Comparison of ENCODE assay signal across 1 cellular context in the genomic region with DNA sequence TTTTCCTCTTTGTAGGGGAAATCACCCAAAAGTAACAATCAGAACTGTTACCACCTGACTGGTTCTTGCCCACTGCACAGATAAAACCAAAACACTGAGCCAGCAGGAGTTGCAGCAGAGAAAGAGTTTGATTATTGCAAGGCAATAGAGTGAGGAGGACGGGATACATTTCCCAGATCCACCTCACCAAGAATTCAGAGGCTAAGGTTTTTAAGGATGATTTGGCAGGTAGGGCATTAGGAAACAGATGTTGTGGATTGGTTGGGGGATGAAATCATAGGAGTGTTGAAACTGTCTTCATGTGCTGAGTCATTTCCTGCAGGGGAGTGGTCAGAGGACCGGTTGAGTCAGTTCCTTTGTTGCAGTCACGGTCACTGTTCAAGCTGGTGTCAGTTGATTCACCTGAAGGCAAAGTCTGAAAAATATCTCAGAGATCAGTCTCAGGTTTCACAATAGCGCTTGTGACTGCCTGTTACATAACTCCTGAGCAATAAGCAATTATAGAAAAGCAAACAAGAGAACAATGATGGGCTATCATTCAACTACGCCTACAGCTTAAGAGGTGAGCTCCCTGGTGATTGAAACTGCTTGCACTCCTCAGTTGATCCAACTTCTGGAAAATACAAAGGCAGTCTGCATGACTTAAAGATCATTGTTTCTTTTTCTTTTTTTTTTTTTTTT.
TF ChIP-seq lines count a peak whose summit lies in the region.

No MANE protein-coding gene starts in this region.

TF ChIP-seq in K562, 482 proteins besides CTCF, POLR2A, EP300 and RAD21 (continued from another document and continues in another):
- TF ChIP-seq, protein P1, sequence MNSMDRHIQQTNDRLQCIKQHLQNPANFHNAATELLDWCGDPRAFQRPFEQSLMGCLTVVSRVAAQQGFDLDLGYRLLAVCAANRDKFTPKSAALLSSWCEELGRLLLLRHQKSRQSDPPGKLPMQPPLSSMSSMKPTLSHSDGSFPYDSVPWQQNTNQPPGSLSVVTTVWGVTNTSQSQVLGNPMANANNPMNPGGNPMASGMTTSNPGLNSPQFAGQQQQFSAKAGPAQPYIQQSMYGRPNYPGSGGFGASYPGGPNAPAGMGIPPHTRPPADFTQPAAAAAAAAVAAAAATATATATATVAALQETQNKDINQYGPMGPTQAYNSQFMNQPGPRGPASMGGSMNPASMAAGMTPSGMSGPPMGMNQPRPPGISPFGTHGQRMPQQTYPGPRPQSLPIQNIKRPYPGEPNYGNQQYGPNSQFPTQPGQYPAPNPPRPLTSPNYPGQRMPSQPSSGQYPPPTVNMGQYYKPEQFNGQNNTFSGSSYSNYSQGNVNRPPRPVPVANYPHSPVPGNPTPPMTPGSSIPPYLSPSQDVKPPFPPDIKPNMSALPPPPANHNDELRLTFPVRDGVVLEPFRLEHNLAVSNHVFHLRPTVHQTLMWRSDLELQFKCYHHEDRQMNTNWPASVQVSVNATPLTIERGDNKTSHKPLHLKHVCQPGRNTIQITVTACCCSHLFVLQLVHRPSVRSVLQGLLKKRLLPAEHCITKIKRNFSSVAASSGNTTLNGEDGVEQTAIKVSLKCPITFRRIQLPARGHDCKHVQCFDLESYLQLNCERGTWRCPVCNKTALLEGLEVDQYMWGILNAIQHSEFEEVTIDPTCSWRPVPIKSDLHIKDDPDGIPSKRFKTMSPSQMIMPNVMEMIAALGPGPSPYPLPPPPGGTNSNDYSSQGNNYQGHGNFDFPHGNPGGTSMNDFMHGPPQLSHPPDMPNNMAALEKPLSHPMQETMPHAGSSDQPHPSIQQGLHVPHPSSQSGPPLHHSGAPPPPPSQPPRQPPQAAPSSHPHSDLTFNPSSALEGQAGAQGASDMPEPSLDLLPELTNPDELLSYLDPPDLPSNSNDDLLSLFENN (IDR thresholded peaks at IDR 0.05; ENCODE audit: low read depth in 2 of 2, low read length in 2 of 2): 0 out of 4 replicates have a peak, but pooled peaks of 1 of the 2 experiments have one; percentile 39
- no peak for TF ChIP-seq ZNF830 (CRISPR knock-in tag; IDR thresholded peaks at IDR 0.05)
- TF ChIP-seq ZNF445 (CRISPR knock-in tag; IDR thresholded peaks at IDR 0.05; ENCODE audit: low read depth): no peak
- peak; percentile 79 for TF ChIP-seq HES1 (IDR thresholded peaks at IDR 0.05; ENCODE audit: low read depth)
- no peak for TF ChIP-seq SMARCB1 (IDR thresholded peaks at IDR 0.05; ENCODE audit: insufficient read length, low read depth)
- no peak for TF ChIP-seq SFPQ (IDR thresholded peaks at IDR 0.05; ENCODE audit: low read depth, low read length)
- no peak for TF ChIP-seq SRSF9 (IDR thresholded peaks at IDR 0.05; ENCODE audit: borderline replicate concordance, low read depth, low read length)
- TF ChIP-seq TRIM28 (IDR thresholded peaks at IDR 0.05): peak; percentile 91
- no peak for TF ChIP-seq POLR2G (IDR thresholded peaks at IDR 0.05; ENCODE audit: low read depth, low read length)
- no peak for TF ChIP-seq PHF20 (IDR thresholded peaks at IDR 0.05; ENCODE audit: partially characterized antibody)
- TF ChIP-seq TEAD4 (IDR thresholded peaks at IDR 0.05; ENCODE audit: low read length): peak; percentile 85
- no peak for TF ChIP-seq TEAD4 (CRISPR knock-in tag; IDR thresholded peaks at IDR 0.05; ENCODE audit: borderline replicate concordance)
- no peak for TF ChIP-seq RFX5 (IDR thresholded peaks at IDR 0.05; ENCODE audit: low read depth, low read length)
- TF ChIP-seq ZNF584 (CRISPR knock-in tag; IDR thresholded peaks at IDR 0.05; ENCODE audit: low read depth): peak; percentile 94
- TF ChIP-seq FOS (IDR thresholded peaks at IDR 0.05; ENCODE audit: extremely low read depth, insufficient read length): peak; percentile 67
- TF ChIP-seq ATF6 (CRISPR knock-in tag; IDR thresholded peaks at IDR 0.05): no peak
- TF ChIP-seq IRF1 (CRISPR knock-in tag; IDR thresholded peaks at IDR 0.05; ENCODE audit: borderline replicate concordance): no peak
- no peak for TF ChIP-seq E2F5 (CRISPR knock-in tag; IDR thresholded peaks at IDR 0.05)
- TF ChIP-seq XRCC3 (IDR thresholded peaks at IDR 0.05): no peak
- no peak for TF ChIP-seq NR4A1 (CRISPR knock-in tag; IDR thresholded peaks at IDR 0.05)
- TF ChIP-seq NR4A1 (tag; IDR thresholded peaks at IDR 0.05): no peak
- TF ChIP-seq, protein P2, sequence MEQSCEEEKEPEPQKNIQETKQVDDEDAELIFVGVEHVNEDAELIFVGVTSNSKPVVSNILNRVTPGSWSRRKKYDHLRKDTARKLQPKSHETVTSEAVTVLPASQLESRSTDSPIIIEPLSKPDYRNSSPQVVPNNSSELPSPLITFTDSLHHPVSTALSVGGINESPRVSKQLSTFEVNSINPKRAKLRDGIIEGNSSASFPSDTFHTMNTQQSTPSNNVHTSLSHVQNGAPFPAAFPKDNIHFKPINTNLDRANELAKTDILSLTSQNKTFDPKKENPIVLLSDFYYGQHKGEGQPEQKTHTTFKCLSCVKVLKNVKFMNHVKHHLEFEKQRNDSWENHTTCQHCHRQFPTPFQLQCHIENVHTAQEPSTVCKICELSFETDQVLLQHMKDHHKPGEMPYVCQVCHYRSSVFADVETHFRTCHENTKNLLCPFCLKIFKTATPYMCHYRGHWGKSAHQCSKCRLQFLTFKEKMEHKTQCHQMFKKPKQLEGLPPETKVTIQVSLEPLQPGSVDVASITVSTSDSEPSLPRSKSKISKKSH (CRISPR knock-in tag; IDR thresholded peaks at IDR 0.05): no peak
- TF ChIP-seq SIRT6 (IDR thresholded peaks at IDR 0.05; ENCODE audit: low read depth, low read length): no peak
- TF ChIP-seq ZSCAN29 (IDR thresholded peaks at IDR 0.05): no peak
- no peak; a peak in 1 of 4 replicates for TF ChIP-seq RCOR1 (IDR thresholded peaks at IDR 0.05; ENCODE audit: borderline replicate concordance in 1 of 2, low read depth in 2 of 2, low read length in 2 of 2)
- TF ChIP-seq MYC (IDR thresholded peaks at IDR 0.05; ENCODE audit: low read depth, low read length): no peak
- no peak for TF ChIP-seq MYC (CRISPR knock-in tag; IDR thresholded peaks at IDR 0.05; ENCODE audit: borderline replicate concordance, low read depth)
- TF ChIP-seq MXD1 (CRISPR knock-in tag; IDR thresholded peaks at IDR 0.05; ENCODE audit: borderline replicate concordance, poor library complexity, severe bottlenecking): no peak
- no peak for TF ChIP-seq FOXJ3 (CRISPR knock-in tag; IDR thresholded peaks at IDR 0.05)
- TF ChIP-seq ZNF696 (CRISPR knock-in tag; conservative IDR thresholded peaks at IDR 0.05): no peak
- no peak for TF ChIP-seq ZNF511 (CRISPR knock-in tag; IDR thresholded peaks at IDR 0.05)
- TF ChIP-seq PKNOX1 (IDR thresholded peaks at IDR 0.05): peak; percentile 81
- TF ChIP-seq ZNF668 (CRISPR knock-in tag; IDR thresholded peaks at IDR 0.05): no peak
- no peak for TF ChIP-seq SREBF2 (CRISPR knock-in tag; IDR thresholded peaks at IDR 0.05)
- TF ChIP-seq, protein P3, sequence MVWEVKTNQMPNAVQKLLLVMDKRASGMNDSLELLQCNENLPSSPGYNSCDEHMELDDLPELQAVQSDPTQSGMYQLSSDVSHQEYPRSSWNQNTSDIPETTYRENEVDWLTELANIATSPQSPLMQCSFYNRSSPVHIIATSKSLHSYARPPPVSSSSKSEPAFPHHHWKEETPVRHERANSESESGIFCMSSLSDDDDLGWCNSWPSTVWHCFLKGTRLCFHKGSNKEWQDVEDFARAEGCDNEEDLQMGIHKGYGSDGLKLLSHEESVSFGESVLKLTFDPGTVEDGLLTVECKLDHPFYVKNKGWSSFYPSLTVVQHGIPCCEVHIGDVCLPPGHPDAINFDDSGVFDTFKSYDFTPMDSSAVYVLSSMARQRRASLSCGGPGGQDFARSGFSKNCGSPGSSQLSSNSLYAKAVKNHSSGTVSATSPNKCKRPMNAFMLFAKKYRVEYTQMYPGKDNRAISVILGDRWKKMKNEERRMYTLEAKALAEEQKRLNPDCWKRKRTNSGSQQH (CRISPR knock-in tag; IDR thresholded peaks at IDR 0.05): 0 out of 2 replicates have a peak, but pooled peaks have one; percentile 70
- no peak for TF ChIP-seq HNRNPUL1 (IDR thresholded peaks at IDR 0.05; ENCODE audit: low read length)
- TF ChIP-seq CBFB (CRISPR knock-in tag; IDR thresholded peaks at IDR 0.05): no peak
- TF ChIP-seq HEY1 (CRISPR knock-in tag; IDR thresholded peaks at IDR 0.05; ENCODE audit: borderline replicate concordance): no peak
- TF ChIP-seq, protein P4, sequence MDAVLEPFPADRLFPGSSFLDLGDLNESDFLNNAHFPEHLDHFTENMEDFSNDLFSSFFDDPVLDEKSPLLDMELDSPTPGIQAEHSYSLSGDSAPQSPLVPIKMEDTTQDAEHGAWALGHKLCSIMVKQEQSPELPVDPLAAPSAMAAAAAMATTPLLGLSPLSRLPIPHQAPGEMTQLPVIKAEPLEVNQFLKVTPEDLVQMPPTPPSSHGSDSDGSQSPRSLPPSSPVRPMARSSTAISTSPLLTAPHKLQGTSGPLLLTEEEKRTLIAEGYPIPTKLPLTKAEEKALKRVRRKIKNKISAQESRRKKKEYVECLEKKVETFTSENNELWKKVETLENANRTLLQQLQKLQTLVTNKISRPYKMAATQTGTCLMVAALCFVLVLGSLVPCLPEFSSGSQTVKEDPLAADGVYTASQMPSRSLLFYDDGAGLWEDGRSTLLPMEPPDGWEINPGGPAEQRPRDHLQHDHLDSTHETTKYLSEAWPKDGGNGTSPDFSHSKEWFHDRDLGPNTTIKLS (IDR thresholded peaks at IDR 0.05; ENCODE audit: borderline replicate concordance, low read depth): peak; percentile 52; the same call in 1 of the 2 replicates
